Comparison of ENCODE assay signal across 8 cellular contexts in the genomic region with DNA sequence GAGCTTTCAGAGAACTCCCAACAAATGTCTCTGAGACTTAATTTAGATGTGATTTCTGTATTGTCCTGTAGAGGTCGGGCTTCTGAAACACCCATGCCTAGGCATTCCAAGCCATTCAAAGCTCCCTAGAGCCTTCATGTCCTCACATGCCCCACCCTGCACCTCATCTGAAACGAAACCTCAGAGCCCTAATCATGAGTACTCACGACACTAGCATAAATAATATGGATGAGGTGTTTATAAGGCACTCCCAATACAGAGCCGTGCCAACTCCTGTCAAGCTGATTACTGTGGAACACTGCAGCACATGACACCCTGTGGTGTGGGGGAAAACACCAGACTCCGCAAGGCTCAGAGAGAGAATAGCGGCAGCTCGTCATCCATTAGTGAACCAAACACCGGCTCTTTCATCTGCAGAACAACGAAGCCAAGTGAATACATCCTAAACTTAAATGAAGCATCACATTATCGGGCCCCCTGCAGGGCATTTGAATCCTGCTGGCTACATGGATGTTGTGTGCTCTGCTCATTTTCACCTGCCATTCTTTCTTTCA.
DNase-seq lines count a peak whose midpoint lies in the region; ATAC-seq and TF ChIP-seq lines count a peak whose summit lies in the region.

No MANE protein-coding gene starts in this region.

- H3K36me3 ChIP-seq in breast epithelium (no peaks in the 10 kb centered on the region), upper lobe of left lung (no peaks in the 10 kb centered on the region)
- no peaks in the 10 kb centered on the region for H3K36me3 ChIP-seq in effector memory CD4-positive, alpha-beta T cell (ENCODE audit: control insufficient read depth, insufficient read depth, low read length)

- no peak overlapping the region for H3K27ac ChIP-seq in breast epithelium
- H3K27ac ChIP-seq in upper lobe of left lung, result no peak overlapping the region
- H3K27ac ChIP-seq in effector memory CD4-positive, alpha-beta T cell (ENCODE audit: insufficient read depth, low read length, poor library complexity, severe bottlenecking), result no peak overlapping the region

- no peak overlapping the region for H3K27ac Mint-ChIP-seq in CD14-positive monocyte

- no peaks in the 10 kb centered on the region for H3K4me1 Mint-ChIP-seq in CD14-positive monocyte

- H3K9me3 Mint-ChIP-seq in CD14-positive monocyte, result no peaks in the 10 kb centered on the region

- H3K9me3 ChIP-seq in breast epithelium (no peaks in the 10 kb centered on the region), upper lobe of left lung (no peaks in the 10 kb centered on the region)
- H3K9me3 ChIP-seq in effector memory CD4-positive, alpha-beta T cell (ENCODE audit: control insufficient read depth, low read length), result no peaks in the 10 kb centered on the region

- no peaks in the 10 kb centered on the region for H3K27me3 ChIP-seq in breast epithelium
- no peaks in the 10 kb centered on the region for H3K27me3 ChIP-seq in upper lobe of left lung
- no peaks in the 10 kb centered on the region for H3K27me3 ChIP-seq in effector memory CD4-positive, alpha-beta T cell (replicated peaks; ENCODE audit: control insufficient read depth, insufficient read depth, low read length, poor library complexity, severe bottlenecking)

- intact Hi-C loops in CD14-positive monocyte (cut with micrococcal nuclease) (no loop called here), breast epithelium (cut with DNase I; ENCODE audit: low total_unique reads) (no loop called here), left colon (cut with DNase I, micrococcal nuclease) (no loop called here)

- H3K36me3 Mint-ChIP-seq in CD14-positive monocyte, result no peaks in the 10 kb centered on the region

- H3K4me3 Mint-ChIP-seq in CD14-positive monocyte, result no peak overlapping the region

- H3K4me3 ChIP-seq in breast epithelium (peak overlapping the region in 2 of 3 donors; percentile 16 to 22), upper lobe of left lung (no peak overlapping the region)
- H3K4me3 ChIP-seq in effector memory CD4-positive, alpha-beta T cell (ENCODE audit: insufficient read depth, low read depth, low read length, poor library complexity, severe bottlenecking), result no peak overlapping the region

- DNase-seq in CD14-positive monocyte (ENCODE audit: low spot score) (no peak), NCI-H526 treated with DMSO at 0.1 percent for 48 hours (lab: John Stamatoyannopoulos, UW) (peak; percentile 9), breast epithelium (ENCODE audit: low spot score in 2 of 2) (no peak), left colon (no peak), upper lobe of left lung (no peak)
- DNase-seq in effector memory CD4-positive, alpha-beta T cell, result no peak

- TF ChIP-seq EP300 in upper lobe of left lung (IDR thresholded peaks at IDR 0.05), result no peak

- peak; percentile 78 for TF ChIP-seq CTCF in CD14-positive monocyte (IDR thresholded peaks at IDR 0.05)
- peak in 2 of 3 donors; percentile 41 to 48 for TF ChIP-seq CTCF in breast epithelium (IDR thresholded peaks at IDR 0.05)
- peak in 5 of 6 experiments; percentile 22 to 48 (median 37) for TF ChIP-seq CTCF in upper lobe of left lung (IDR thresholded peaks at IDR 0.05)

- TF ChIP-seq POLR2A in breast epithelium (IDR thresholded peaks at IDR 0.05), result no peak
- no peak for TF ChIP-seq POLR2A in upper lobe of left lung (IDR thresholded peaks at IDR 0.05)

- 53 to 56% methylated on average over 10 of the region's 10 CpGs for WGBS in upper lobe of left lung, 2 donors

- H3K27me3 Mint-ChIP-seq in CD14-positive monocyte (ENCODE audit: low read depth in 3 of 3), result peaks cover 2 to 5% (median 5%) of the 10 kb centered on the region in 3 donors

- H3K4me1 ChIP-seq in breast epithelium (no peaks in the 10 kb centered on the region), upper lobe of left lung (peaks cover 0 to 3% (median 0%) of the 10 kb centered on the region in 4 donors)
- H3K4me1 ChIP-seq in effector memory CD4-positive, alpha-beta T cell (ENCODE audit: control insufficient read depth, insufficient read depth, low read length, poor library complexity, severe bottlenecking), result no peaks in the 10 kb centered on the region

- ATAC-seq in GM18867 (IDR thresholded peaks at IDR 0.05; ENCODE audit: unreplicated experiment) (peak; percentile 89), HG03442 (IDR thresholded peaks at IDR 0.05; ENCODE audit: unreplicated experiment) (peak; percentile 93), left colon (peak; percentile 55), upper lobe of left lung (ENCODE audit: low FRiP score in 2 of 2) (peak; percentile 67 to 78)

Comparison
In these comparisons a context has a peak if more than half of its experiments do, and no peak if none do; other contexts are left out.
1. H3K4me3 ChIP-seq: peak in breast epithelium (2 of 3); none in upper lobe of left lung (0 of 4) and effector memory CD4-positive, alpha-beta T cell (single experiment).
2. Peak in every context shown above with its lines, with median percentiles within 50 percentile points of each other: CTCF ChIP-seq and ATAC-seq.